Comparison of ENCODE assay signal across 29 cellular contexts in genomic region chr19:14659886-14660489, GRCh38. TPM values are rescaled to one million over a fixed set of nuclear protein-coding genes. Genes with fewer than 3 reads are reported as not detected.
DNase-seq lines count a peak whose midpoint lies in the region; ATAC-seq, FAIRE-seq and TF ChIP-seq lines count a peak whose summit lies in the region.
"Had no signal": no experiment of that assay in that cellular context is flagged by ENCODE, and none has a peak within 500 bp of the region (broad histone marks: within the 10 kb centered on the region; RNA-seq: fewer than 3 reads in every experiment).

No MANE protein-coding gene starts in this region.

- no peak overlapping the region for H3K4me3 ChIP-seq in HepG2 (replicated peaks in 1 of 3; ENCODE audit: insufficient read depth in 1 of 3, low read depth in 2 of 3, low read length in 3 of 3)
- H3K4me3 ChIP-seq in right lobe of liver: no peak overlapping the region
- H3K4me3 ChIP-seq in WERI-Rb-1 (ENCODE audit: low read depth, low read length): no peak overlapping the region
- H3K4me3 ChIP-seq in neutrophil (ENCODE audit: low read depth in 1 of 2, low read length in 1 of 2): no peak overlapping the region
- H3K4me3 ChIP-seq: BLaER1 had no signal

- TF ChIP-seq CTCF in HepG2 (CRISPR knock-in tag; IDR thresholded peaks at IDR 0.05): no peak
- no peak for TF ChIP-seq CTCF in right lobe of liver (IDR thresholded peaks at IDR 0.05)
- TF ChIP-seq CTCF in WERI-Rb-1 (IDR thresholded peaks at IDR 0.05; ENCODE audit: low read depth, low read length): no peak
- TF ChIP-seq CTCF in neutrophil (IDR thresholded peaks at IDR 0.05): no peak
- TF ChIP-seq CTCF in D721Med (IDR thresholded peaks at IDR 0.05; ENCODE audit: insufficient read depth, missing control alignments): no peak

- H3K27ac ChIP-seq in HepG2 (ENCODE audit: extremely low read length, insufficient read depth, low read length): no peak overlapping the region
- H3K27ac ChIP-seq in right lobe of liver: no peak overlapping the region
- H3K27ac ChIP-seq in WERI-Rb-1: no peak overlapping the region
- peak overlapping the region; percentile 88 for H3K27ac ChIP-seq in neutrophil
- H3K27ac ChIP-seq: BLaER1, C4-2B had no signal

- H3K9me3 ChIP-seq in HepG2 (ENCODE audit: low read length): no peaks in the 10 kb centered on the region
- no peaks in the 10 kb centered on the region for H3K9me3 ChIP-seq in right lobe of liver
- peaks cover 6% of the 10 kb centered on the region for H3K9me3 ChIP-seq in WERI-Rb-1 (ENCODE audit: severe bottlenecking)
- H3K9me3 ChIP-seq in neutrophil: no peaks in the 10 kb centered on the region
- H3K9me3 ChIP-seq: BE2C, BLaER1, Caco-2 had no signal

- no peaks in the 10 kb centered on the region for H4K20me1 ChIP-seq in HepG2 (ENCODE audit: insufficient read depth, low read length)
- H4K20me1 ChIP-seq: BLaER1 had no signal

- FAIRE-seq in HepG2 (lab: Jason Lieb, UNC) (no peak), D721Med (lab: Jason Lieb, UNC) (no peak)
- FAIRE-seq: A204.1, GM12891, GM19239 had no signal

- WGBS in HepG2 (ENCODE audit: low lambda C conversion rate): 12% methylated on average over 6 of the region's 6 CpGs
- 29% methylated on average over 6 of the region's 6 CpGs for WGBS in right lobe of liver (ENCODE audit: insufficient coverage, low coverage, low lambda C conversion rate, missing lambda C conversion rate)

- intact Hi-C loops in HepG2 (cut with micrococcal nuclease; ENCODE audit: unreplicated experiment): no loop called here
- intact Hi-C loops in right lobe of liver (cut with DNase I): no loop called here

- TF ChIP-seq POLR2A in HepG2 (IDR thresholded peaks at IDR 0.05; ENCODE audit: insufficient read depth in 1 of 2, low read depth in 2 of 2, low read length in 2 of 2) (no peak), right lobe of liver (IDR thresholded peaks at IDR 0.05) (no peak)

- in situ Hi-C loops in HepG2 (cut with HindIII; ENCODE audit: extremely low pct_ligation_motif_present, low pct_unique_long_range_greater_than_20kb): no loop called here

- H3K9ac ChIP-seq in HepG2 (ENCODE audit: insufficient read depth, low read depth, low read length): no peak overlapping the region
- H3K9ac ChIP-seq: BLaER1 had no signal

- H3K27me3 ChIP-seq in HepG2 (ENCODE audit: control insufficient read depth in 1 of 2, insufficient read depth in 2 of 2, low read length in 2 of 2): no peaks in the 10 kb centered on the region
- H3K27me3 ChIP-seq in right lobe of liver: no peaks in the 10 kb centered on the region
- H3K27me3 ChIP-seq in WERI-Rb-1 (ENCODE audit: insufficient read depth, low read depth, severe bottlenecking): peaks cover 79% of the 10 kb centered on the region
- H3K27me3 ChIP-seq in neutrophil: no peaks in the 10 kb centered on the region
- H3K27me3 ChIP-seq: BLaER1 had no signal

- TF ChIP-seq RAD21 in HepG2 (CRISPR knock-in tag; IDR thresholded peaks at IDR 0.05): no peak

- TF ChIP-seq EP300 in HepG2 (IDR thresholded peaks at IDR 0.05; ENCODE audit: low read depth in 2 of 2, low read length in 2 of 2): no peak
- no peak for TF ChIP-seq EP300 in HepG2 (CRISPR knock-in tag; IDR thresholded peaks at IDR 0.05; ENCODE audit: borderline replicate concordance)

- H3K4me2 ChIP-seq in HepG2 (ENCODE audit: low read depth, low read length): no peak overlapping the region
- H3K4me2 ChIP-seq: BLaER1 had no signal

- CTCF ChIA-PET in HepG2 (lab: Yijun Ruan, JAX; ENCODE audit: low intra/inter-chr PET ratio, low total read pairs): no interaction called here

- H3K4me1 ChIP-seq in HepG2 (ENCODE audit: insufficient read depth, low read length) (0 out of 2 replicates have a peak, but pooled peaks cover 13% of the 10 kb centered on the region), right lobe of liver (no peaks in the 10 kb centered on the region), neutrophil (ENCODE audit: control insufficient read depth in 1 of 2, insufficient read depth in 1 of 2, low read depth in 1 of 2, low read length in 1 of 2) (peaks cover 17 to 21% of the 10 kb centered on the region in 2 experiments)
- H3K4me1 ChIP-seq: BE2C, BLaER1, Caco-2 had no signal

- POLR2A ChIA-PET in HepG2 (lab: Yijun Ruan, JAX): no interaction called here

- no peak for DNase-seq in HepG2 (ENCODE audit: low spot score)
- DNase-seq in right lobe of liver: no peak
- peak; percentile 8 for DNase-seq in WERI-Rb-1
- DNase-seq in D721Med (ENCODE audit: insufficient read length, low spot score): no peak
- no peak for DNase-seq in GDM1 (lab: John Stamatoyannopoulos, UW)
- DNase-seq: 8988T; ACHN; BE2C; Caco-2; Calu3; CD4-positive, alpha-beta T cell; CD8-positive, alpha-beta T cell; DMS 273 treated with DMSO at 0.1 percent for 48 hours; DMS153; DMS53; DMS79; DND-41; EL; GF-D8 had no signal

- H3K79me2 ChIP-seq in HepG2 (ENCODE audit: insufficient read depth, low read length): no peaks in the 10 kb centered on the region

- ATAC-seq in HepG2 (no peak), right lobe of liver (no peak)
- ATAC-seq: CD8-positive, alpha-beta T cell had no signal

- no peak overlapping the region for H2AFZ ChIP-seq in HepG2 (ENCODE audit: low read length)

- BruUV-seq in HepG2 (replicated peaks; lab: Mats Ljungman, UMichigan): no TSS peak

- H3K36me3 ChIP-seq in HepG2 (replicated peaks in 1 of 2; ENCODE audit: control insufficient read depth in 1 of 2, insufficient read depth in 2 of 2, low read length in 2 of 2) (no peaks in the 10 kb centered on the region), right lobe of liver (no peaks in the 10 kb centered on the region), WERI-Rb-1 (no peaks in the 10 kb centered on the region), neutrophil (peaks cover 99% of the 10 kb centered on the region)
- H3K36me3 ChIP-seq: BE2C, BLaER1 had no signal

TF ChIP-seq in HepG2, 621 proteins besides CTCF, POLR2A, EP300 and RAD21 (continues in another document):
- no peak for TF ChIP-seq CREB1 (IDR thresholded peaks at IDR 0.05)
- TF ChIP-seq CREB1 (CRISPR knock-in tag; IDR thresholded peaks at IDR 0.05): no peak
- TF ChIP-seq FOXA1 (IDR thresholded peaks at IDR 0.05): no peak
- TF ChIP-seq FOXA1 (CRISPR knock-in tag; IDR thresholded peaks at IDR 0.05): no peak
- peak; percentile 99 for TF ChIP-seq GZF1 (CRISPR knock-in tag; IDR thresholded peaks at IDR 0.05)
- no peak for TF ChIP-seq TOPORS (CRISPR knock-in tag; IDR thresholded peaks at IDR 0.05)
- TF ChIP-seq SIN3A (IDR thresholded peaks at IDR 0.05; ENCODE audit: borderline replicate concordance, low read depth, low read length): no peak

RNA-seq across cellular contexts. Expression of gene ADGRE3, which starts 14.7 kb away (rescaled TPM):
- total RNA-seq in HepG2 (2016; rRNA removed; fragmentation: Illumina TruSeq; extraction: Trizol): not detected in 2 replicates
- total RNA-seq in HepG2 (2016; cell fraction: cytosol; rRNA removed; fragmentation: Illumina TruSeq; extraction: Trizol; ENCODE audit: low read depth): not detected in 2 replicates
- not detected in 2 replicates for total RNA-seq in HepG2 (2016; cell fraction: insoluble cytoplasmic fraction; rRNA removed; fragmentation: Illumina TruSeq; extraction: Trizol)
- total RNA-seq in HepG2 (2016; cell fraction: membrane; rRNA removed; fragmentation: Illumina TruSeq; extraction: Trizol): not detected in 2 replicates
- total RNA-seq in HepG2 (2016; cell fraction: nucleus; rRNA removed; fragmentation: Illumina TruSeq; extraction: Trizol): not detected in 2 replicates
- polyA plus RNA-seq in HepG2 (2011; rRNA removed): not detected in 2 replicates
- polyA plus RNA-seq in HepG2 (2011; cell fraction: cytosol; rRNA removed): not detected in 2 replicates
- not detected in 2 replicates for polyA plus RNA-seq in HepG2 (2011; cell fraction: nucleus; rRNA removed)
- polyA plus RNA-seq in HepG2 (2012): not detected in 2 replicates
- not detected in 2 replicates for polyA plus RNA-seq in HepG2 (2016; cell fraction: cytosol; fragmentation: Illumina TruSeq; extraction: Trizol; ENCODE audit: low read depth)
- polyA plus RNA-seq in HepG2 (2016; cell fraction: insoluble cytoplasmic fraction; fragmentation: Illumina TruSeq; extraction: Trizol; ENCODE audit: low read depth): not detected in 2 replicates
- polyA plus RNA-seq in HepG2 (2016; cell fraction: membrane; fragmentation: Illumina TruSeq; extraction: Trizol; ENCODE audit: low read depth): not detected in 2 replicates
- polyA plus RNA-seq in HepG2 (2016; cell fraction: nucleus; fragmentation: Illumina TruSeq; extraction: Trizol; ENCODE audit: insufficient read depth, low read depth): not detected in 2 replicates
- polyA minus RNA-seq in HepG2 (2011; rRNA and poly(A)+ RNA removed; ENCODE audit: low replicate concordance): not detected in 2 replicates
- polyA minus RNA-seq in HepG2 (2011; cell fraction: cytosol; rRNA and poly(A)+ RNA removed): not detected in 2 replicates
- polyA minus RNA-seq in HepG2 (2011; cell fraction: nucleus; rRNA and poly(A)+ RNA removed): not detected in 2 replicates
- total RNA-seq in right lobe of liver: under 1 TPM in 4 of 6 experiments, not detected in 2; 0.09 to 0.53 (median 0.24) TPM
- total RNA-seq: A673; Caco-2; Calu3; CD4-positive, alpha-beta T cell; CD8-positive, alpha-beta T cell; Daoy; G401 had no signal
- polyA plus RNA-seq: AG04450 had no signal

RNA-seq across cellular contexts. Expression of gene ZNF333, which starts 29.9 kb away (rescaled TPM):
- total RNA-seq in HepG2 (2016; rRNA removed; fragmentation: Illumina TruSeq; extraction: Trizol) (3.0 and 3.4 TPM in 2 replicates), right lobe of liver (1 to 10 TPM; 2.5 to 6.1 (median 3.8) TPM)
- total RNA-seq in HepG2 (2016; cell fraction: cytosol; rRNA removed; fragmentation: Illumina TruSeq; extraction: Trizol; ENCODE audit: low read depth): 0.44 and 0.81 TPM in 2 replicates
- 1.9 and 3.8 TPM in 2 replicates for total RNA-seq in HepG2 (2016; cell fraction: insoluble cytoplasmic fraction; rRNA removed; fragmentation: Illumina TruSeq; extraction: Trizol)
- total RNA-seq in HepG2 (2016; cell fraction: membrane; rRNA removed; fragmentation: Illumina TruSeq; extraction: Trizol): 1.1 and 1.7 TPM in 2 replicates
- total RNA-seq in HepG2 (2016; cell fraction: nucleus; rRNA removed; fragmentation: Illumina TruSeq; extraction: Trizol): 3.5 and 5.2 TPM in 2 replicates
- 6.4 and 7.9 TPM in 2 replicates for polyA plus RNA-seq in HepG2 (2011; rRNA removed)
- 2.8 and 3.2 TPM in 2 replicates for polyA plus RNA-seq in HepG2 (2011; cell fraction: cytosol; rRNA removed)
- polyA plus RNA-seq in HepG2 (2011; cell fraction: nucleus; rRNA removed): 18.1 and 20.8 TPM in 2 replicates
- polyA plus RNA-seq in HepG2 (2012): 3.1 and 3.2 TPM in 2 replicates
- 0.21 and 0.24 TPM in 2 replicates for polyA plus RNA-seq in HepG2 (2016; cell fraction: cytosol; fragmentation: Illumina TruSeq; extraction: Trizol; ENCODE audit: low read depth)
- polyA plus RNA-seq in HepG2 (2016; cell fraction: insoluble cytoplasmic fraction; fragmentation: Illumina TruSeq; extraction: Trizol; ENCODE audit: low read depth): 1.9 and 2.0 TPM in 2 replicates
- polyA plus RNA-seq in HepG2 (2016; cell fraction: membrane; fragmentation: Illumina TruSeq; extraction: Trizol; ENCODE audit: low read depth): 0.40 and 0.56 TPM in 2 replicates
- polyA plus RNA-seq in HepG2 (2016; cell fraction: nucleus; fragmentation: Illumina TruSeq; extraction: Trizol; ENCODE audit: insufficient read depth, low read depth): 11.2 and 13.6 TPM in 2 replicates
- polyA minus RNA-seq in HepG2 (2011; rRNA and poly(A)+ RNA removed; ENCODE audit: low replicate concordance): 7.4 and 12.3 TPM in 2 replicates
- polyA minus RNA-seq in HepG2 (2011; cell fraction: cytosol; rRNA and poly(A)+ RNA removed): 3.3 and 3.9 TPM in 2 replicates
- 17.0 and 17.8 TPM in 2 replicates for polyA minus RNA-seq in HepG2 (2011; cell fraction: nucleus; rRNA and poly(A)+ RNA removed)
